In the genomic region with DNA sequence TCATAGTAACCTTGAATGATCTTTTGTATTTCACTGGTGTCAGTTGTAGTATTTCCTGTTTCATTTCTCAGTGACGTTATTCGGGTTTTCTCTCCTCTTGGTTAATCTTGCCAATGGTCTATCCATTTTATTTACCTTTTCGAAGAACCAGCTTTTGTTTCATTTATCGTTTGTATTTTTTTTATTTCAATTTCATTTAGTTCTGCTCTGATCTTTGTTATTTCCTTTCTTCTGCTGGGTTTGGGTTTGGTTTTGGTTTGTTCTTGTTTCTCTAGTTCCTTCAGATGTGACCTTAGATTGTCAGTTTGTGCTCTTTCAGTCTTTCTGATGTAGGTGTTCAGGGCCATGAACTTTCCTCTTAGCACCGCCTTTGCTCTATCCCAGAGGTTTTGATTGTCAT, we compare ENCODE assay signal across 1 cellular context.
TF ChIP-seq lines count a peak whose summit lies in the region.

No MANE protein-coding gene starts in this region.

TF ChIP-seq in SK-N-SH, 30 proteins besides CTCF, POLR2A, EP300 and RAD21 (continued from another document):
- no peak for TF ChIP-seq NRF1 (IDR thresholded peaks at IDR 0.05; ENCODE audit: low read depth, low read length)
- TF ChIP-seq POLR2AphosphoS5 (IDR thresholded peaks at IDR 0.05; ENCODE audit: low read depth, low read length), result no peak
- TF ChIP-seq FOXM1 (IDR thresholded peaks at IDR 0.05; ENCODE audit: low read depth), result no peak
- TF ChIP-seq EZH2phosphoT487 (IDR thresholded peaks at IDR 0.05; ENCODE audit: borderline replicate concordance, low read depth), result no peak
- no peak for TF ChIP-seq GABPA (IDR thresholded peaks at IDR 0.05; ENCODE audit: low read depth)
- no peak for TF ChIP-seq YY1 (IDR thresholded peaks at IDR 0.05; ENCODE audit: low read depth)
- no peak for TF ChIP-seq TAF1 (IDR thresholded peaks at IDR 0.05; ENCODE audit: borderline replicate concordance, low read depth, low read length)
- TF ChIP-seq, protein P1, sequence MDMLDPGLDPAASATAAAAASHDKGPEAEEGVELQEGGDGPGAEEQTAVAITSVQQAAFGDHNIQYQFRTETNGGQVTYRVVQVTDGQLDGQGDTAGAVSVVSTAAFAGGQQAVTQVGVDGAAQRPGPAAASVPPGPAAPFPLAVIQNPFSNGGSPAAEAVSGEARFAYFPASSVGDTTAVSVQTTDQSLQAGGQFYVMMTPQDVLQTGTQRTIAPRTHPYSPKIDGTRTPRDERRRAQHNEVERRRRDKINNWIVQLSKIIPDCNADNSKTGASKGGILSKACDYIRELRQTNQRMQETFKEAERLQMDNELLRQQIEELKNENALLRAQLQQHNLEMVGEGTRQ (IDR thresholded peaks at IDR 0.05; ENCODE audit: borderline replicate concordance, low read depth, low read length), result no peak
- no peak for TF ChIP-seq MXI1 (IDR thresholded peaks at IDR 0.05; ENCODE audit: low read depth, low read length)
- TF ChIP-seq, protein P2, sequence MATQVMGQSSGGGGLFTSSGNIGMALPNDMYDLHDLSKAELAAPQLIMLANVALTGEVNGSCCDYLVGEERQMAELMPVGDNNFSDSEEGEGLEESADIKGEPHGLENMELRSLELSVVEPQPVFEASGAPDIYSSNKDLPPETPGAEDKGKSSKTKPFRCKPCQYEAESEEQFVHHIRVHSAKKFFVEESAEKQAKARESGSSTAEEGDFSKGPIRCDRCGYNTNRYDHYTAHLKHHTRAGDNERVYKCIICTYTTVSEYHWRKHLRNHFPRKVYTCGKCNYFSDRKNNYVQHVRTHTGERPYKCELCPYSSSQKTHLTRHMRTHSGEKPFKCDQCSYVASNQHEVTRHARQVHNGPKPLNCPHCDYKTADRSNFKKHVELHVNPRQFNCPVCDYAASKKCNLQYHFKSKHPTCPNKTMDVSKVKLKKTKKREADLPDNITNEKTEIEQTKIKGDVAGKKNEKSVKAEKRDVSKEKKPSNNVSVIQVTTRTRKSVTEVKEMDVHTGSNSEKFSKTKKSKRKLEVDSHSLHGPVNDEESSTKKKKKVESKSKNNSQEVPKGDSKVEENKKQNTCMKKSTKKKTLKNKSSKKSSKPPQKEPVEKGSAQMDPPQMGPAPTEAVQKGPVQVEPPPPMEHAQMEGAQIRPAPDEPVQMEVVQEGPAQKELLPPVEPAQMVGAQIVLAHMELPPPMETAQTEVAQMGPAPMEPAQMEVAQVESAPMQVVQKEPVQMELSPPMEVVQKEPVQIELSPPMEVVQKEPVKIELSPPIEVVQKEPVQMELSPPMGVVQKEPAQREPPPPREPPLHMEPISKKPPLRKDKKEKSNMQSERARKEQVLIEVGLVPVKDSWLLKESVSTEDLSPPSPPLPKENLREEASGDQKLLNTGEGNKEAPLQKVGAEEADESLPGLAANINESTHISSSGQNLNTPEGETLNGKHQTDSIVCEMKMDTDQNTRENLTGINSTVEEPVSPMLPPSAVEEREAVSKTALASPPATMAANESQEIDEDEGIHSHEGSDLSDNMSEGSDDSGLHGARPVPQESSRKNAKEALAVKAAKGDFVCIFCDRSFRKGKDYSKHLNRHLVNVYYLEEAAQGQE (IDR thresholded peaks at IDR 0.05; ENCODE audit: low read depth, low read length), result no peak
- TF ChIP-seq FOXJ3 (CRISPR knock-in tag; IDR thresholded peaks at IDR 0.05), result no peak
- TF ChIP-seq JUND (IDR thresholded peaks at IDR 0.05), result no peak
- TF ChIP-seq TEAD4 (IDR thresholded peaks at IDR 0.05; ENCODE audit: borderline replicate concordance, insufficient read depth), result no peak
- TF ChIP-seq RFX5 (IDR thresholded peaks at IDR 0.05; ENCODE audit: low read length), result no peak
